1 cellular context compared by ENCODE assay signal in genomic region chr22:48941903-48942625, GRCh38.
TF ChIP-seq lines count a peak whose summit lies in the region.

No MANE protein-coding gene starts in this region.

TF ChIP-seq in HepG2, 621 proteins besides CTCF, POLR2A, EP300 and RAD21 (continued from another document):
- TF ChIP-seq THAP7 (CRISPR knock-in tag; IDR thresholded peaks at IDR 0.05) (no peak), ZNF251 (CRISPR knock-in tag; IDR thresholded peaks at IDR 0.05) (no peak), GABPA (IDR thresholded peaks at IDR 0.05; ENCODE audit: low read depth, low read length) (no peak), GABPA (CRISPR knock-in tag; IDR thresholded peaks at IDR 0.05; ENCODE audit: low read depth) (no peak), SIN3A (IDR thresholded peaks at IDR 0.05; ENCODE audit: borderline replicate concordance, low read depth, low read length) (no peak), BCL6 (CRISPR knock-in tag; IDR thresholded peaks at IDR 0.05) (no peak), TAF1 (CRISPR knock-in tag; IDR thresholded peaks at IDR 0.05) (no peak), HNF4G (IDR thresholded peaks at IDR 0.05; ENCODE audit: borderline replicate concordance, low read depth, low read length) (peak; percentile 39; the same call in 1 of the 2 replicates), HNF4G (CRISPR knock-in tag; IDR thresholded peaks at IDR 0.05; ENCODE audit: borderline replicate concordance, low read depth) (no peak), PLSCR1 (CRISPR knock-in tag; IDR thresholded peaks at IDR 0.05; ENCODE audit: borderline replicate concordance) (no peak), KLF6 (CRISPR knock-in tag; IDR thresholded peaks at IDR 0.05) (no peak), MLX (CRISPR knock-in tag; IDR thresholded peaks at IDR 0.05) (no peak), CHD4 (IDR thresholded peaks at IDR 0.05; ENCODE audit: borderline replicate concordance, low read length) (no peak), ZFAT (CRISPR knock-in tag; conservative IDR thresholded peaks at IDR 0.05) (no peak), HNRNPH1 (optimal IDR thresholded peaks at IDR 0.05; ENCODE audit: low read depth, low read length) (no peak), ZNF891 (CRISPR knock-in tag; IDR thresholded peaks at IDR 0.05) (0 out of 2 replicates have a peak, but pooled peaks have one; percentile 20), LCORL (IDR thresholded peaks at IDR 0.05) (no peak), LCORL (CRISPR knock-in tag; IDR thresholded peaks at IDR 0.05) (no peak), ZNF317 (CRISPR knock-in tag; IDR thresholded peaks at IDR 0.05) (no peak), HOXA9 (CRISPR knock-in tag; IDR thresholded peaks at IDR 0.05; ENCODE audit: borderline replicate concordance) (no peak), ZNF296 (CRISPR knock-in tag; conservative IDR thresholded peaks at IDR 0.05) (no peak), ZBTB25 (CRISPR knock-in tag; IDR thresholded peaks at IDR 0.05) (no peak), IKZF5 (CRISPR knock-in tag; IDR thresholded peaks at IDR 0.05) (no peak), FOXO1 (CRISPR knock-in tag; IDR thresholded peaks at IDR 0.05) (no peak), HNF4A (CRISPR knock-in tag; IDR thresholded peaks at IDR 0.05) (peak; percentile 47; the same call in 1 of the 2 replicates), USF2 (IDR thresholded peaks at IDR 0.05; ENCODE audit: low read depth, low read length) (no peak), USF2 (CRISPR knock-in tag; IDR thresholded peaks at IDR 0.05; ENCODE audit: borderline replicate concordance) (no peak), ZBTB39 (CRISPR knock-in tag; IDR thresholded peaks at IDR 0.05) (no peak), ZNF672 (CRISPR knock-in tag; IDR thresholded peaks at IDR 0.05) (no peak), ZNF264 (CRISPR knock-in tag; IDR thresholded peaks at IDR 0.05) (no peak), NRL (CRISPR knock-in tag; IDR thresholded peaks at IDR 0.05; ENCODE audit: borderline replicate concordance) (no peak), ETV5 (CRISPR knock-in tag; IDR thresholded peaks at IDR 0.05; ENCODE audit: borderline replicate concordance) (no peak), PHF8 (CRISPR knock-in tag; IDR thresholded peaks at IDR 0.05) (0 out of 2 replicates have a peak, but pooled peaks have one; percentile 19), CC2D1A (CRISPR knock-in tag; IDR thresholded peaks at IDR 0.05) (no peak), KDM5B (CRISPR knock-in tag; IDR thresholded peaks at IDR 0.05; ENCODE audit: borderline replicate concordance) (0 out of 2 replicates have a peak, but pooled peaks have one; percentile 13), NPAS2 (CRISPR knock-in tag; IDR thresholded peaks at IDR 0.05; ENCODE audit: borderline replicate concordance) (no peak), ZNF775 (CRISPR knock-in tag; IDR thresholded peaks at IDR 0.05; ENCODE audit: borderline replicate concordance) (no peak)
